In the genomic region with DNA sequence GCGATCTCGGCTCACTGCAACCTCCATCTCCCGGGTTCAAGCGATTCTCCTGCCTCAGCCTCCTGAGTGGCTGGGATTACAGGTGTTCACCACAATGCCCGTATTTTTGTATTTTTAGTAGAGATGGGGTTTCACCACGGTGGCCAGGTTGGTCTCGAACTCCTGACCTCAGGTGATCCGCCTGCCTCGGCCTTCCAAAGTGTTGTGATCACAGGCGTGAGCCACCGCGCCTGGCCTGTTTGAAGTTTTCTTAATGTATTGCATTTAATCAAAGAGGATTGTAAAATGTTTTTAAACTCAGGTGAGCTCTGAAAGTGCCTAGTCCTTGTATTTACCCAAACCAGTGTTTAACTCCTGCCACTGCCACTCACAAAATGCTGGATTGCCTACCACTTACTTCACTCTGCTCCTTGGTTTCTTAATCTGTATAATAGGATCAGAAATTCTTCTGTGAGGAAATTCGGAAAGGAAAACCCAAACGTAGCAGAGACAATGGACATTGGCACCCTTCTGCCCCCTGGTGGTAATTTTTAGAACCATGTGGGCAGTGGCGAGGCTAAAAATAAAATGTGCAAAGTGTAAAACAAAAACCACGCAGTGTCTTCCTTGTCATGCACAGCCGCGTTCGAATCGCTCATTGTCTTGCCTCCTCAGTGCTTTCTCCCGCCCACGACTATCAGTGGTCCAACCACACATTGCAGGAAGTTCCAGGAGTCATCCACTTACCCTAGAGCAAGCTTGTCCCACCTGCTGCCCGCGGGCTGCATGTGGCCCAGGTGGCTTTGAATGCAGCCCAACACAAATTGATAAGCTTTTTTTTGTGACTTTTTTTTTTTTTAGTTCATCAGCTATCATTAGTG, we compare ENCODE assay signal across 7 cellular contexts. TPM values are rescaled to one million over a fixed set of nuclear protein-coding genes. Genes with fewer than 3 reads are reported as not detected.
DNase-seq lines count a peak whose midpoint lies in the region; ATAC-seq, FAIRE-seq and TF ChIP-seq lines count a peak whose summit lies in the region.

No MANE protein-coding gene starts in this region.

- TF ChIP-seq CTCF in GM12874 (IDR thresholded peaks at IDR 0.05; ENCODE audit: insufficient read depth, low read depth, low read length) (peak; percentile 68), astrocyte (IDR thresholded peaks at IDR 0.05; ENCODE audit: insufficient read depth, low read depth, low read length) (peak; percentile 89)

- H3K27me3 ChIP-seq in astrocyte (ENCODE audit: insufficient read depth, low read length) (peaks cover 9% of the 10 kb centered on the region), iPS DF 6.9 (ENCODE audit: control insufficient read depth, insufficient read depth, low read length) (no peaks in the 10 kb centered on the region)

- DNase-seq in NCI-H1105 treated with DMSO at 0.1 percent for 48 hours (lab: John Stamatoyannopoulos, UW) (peak; percentile 77), T-helper 1 cell (peak in 4 of 5 donors; percentile 31 to 68 (median 52)), astrocyte (ENCODE audit: low read depth) (peak; percentile 14), iPS DF 6.9 (ENCODE audit: low read depth, low spot score) (peak; percentile 31)
- peak; percentile 48 for DNase-seq in stimulated activated CD4-positive, alpha-beta T cell treated with anti-CD3 and anti-CD28 coated beads, Interleukin-12 subunit alpha, Interleukin-12 subunit beta, amount 100 ng/mL, for 4 hours

- H3K4me3 ChIP-seq in astrocyte (ENCODE audit: insufficient read depth, low read depth, low read length) (no peak overlapping the region), iPS DF 6.9 (ENCODE audit: low read length) (no peak overlapping the region)

- peak overlapping the region; percentile 34 for H3K4me2 ChIP-seq in astrocyte (ENCODE audit: low read length)

- H2AFZ ChIP-seq in astrocyte (ENCODE audit: low read depth, low read length) = peak overlapping the region; percentile 38

- no peaks in the 10 kb centered on the region for H3K79me2 ChIP-seq in astrocyte (ENCODE audit: insufficient read depth, low read length)

- peaks cover 4% of the 10 kb centered on the region for H3K27me3 Mint-ChIP-seq in astrocyte (ENCODE audit: low read depth, unreplicated experiment)

- no peak overlapping the region for H3K27ac Mint-ChIP-seq in astrocyte (ENCODE audit: unreplicated experiment)

- peaks cover 6% of the 10 kb centered on the region for H3K4me1 Mint-ChIP-seq in astrocyte (ENCODE audit: low read depth, unreplicated experiment)

- peak; percentile 77 for ATAC-seq in HG02623 (IDR thresholded peaks at IDR 0.05; ENCODE audit: unreplicated experiment)

- no peak overlapping the region for H3K9ac ChIP-seq in astrocyte (ENCODE audit: low read length)

- no peak overlapping the region for H3K4me3 Mint-ChIP-seq in astrocyte (ENCODE audit: unreplicated experiment)

- H3K36me3 ChIP-seq in astrocyte (ENCODE audit: insufficient read depth, low read length) (no peaks in the 10 kb centered on the region), iPS DF 6.9 (ENCODE audit: control insufficient read depth, insufficient read depth, low read length) (no peaks in the 10 kb centered on the region)

- no peak overlapping the region for H3K27ac ChIP-seq in astrocyte (ENCODE audit: low read depth, low read length)
- H3K27ac ChIP-seq in iPS DF 6.9 (ENCODE audit: low read length) = no peak overlapping the region

- no peaks in the 10 kb centered on the region for H3K36me3 Mint-ChIP-seq in astrocyte (ENCODE audit: low read depth, unreplicated experiment)

- no peaks in the 10 kb centered on the region for H3K4me1 ChIP-seq in astrocyte (ENCODE audit: insufficient read depth, low read length)
- 0 out of 2 replicates have a peak, but pooled peaks cover 1% of the 10 kb centered on the region for H3K4me1 ChIP-seq in iPS DF 6.9 (ENCODE audit: control insufficient read depth, insufficient read depth, low read length)

- H3K9me3 ChIP-seq in astrocyte (ENCODE audit: insufficient read depth, low read depth, low read length) (no peaks in the 10 kb centered on the region), iPS DF 6.9 (ENCODE audit: control insufficient read depth, insufficient read depth, low read length) (no peaks in the 10 kb centered on the region)

- H4K20me1 ChIP-seq in astrocyte (ENCODE audit: insufficient read depth, low read length) = no peaks in the 10 kb centered on the region

- no CpG with 5 or more reads among the region's 24 CpGs for WGBS in iPS DF 6.9 (ENCODE audit: insufficient coverage, insufficient read length)

- H3K9me3 Mint-ChIP-seq in astrocyte (ENCODE audit: unreplicated experiment) = no peaks in the 10 kb centered on the region

- FAIRE-seq in astrocyte (lab: Jason Lieb, UNC) = no peak

RNA-seq across cellular contexts. Expression of a gene that starts 27.3 kb away (rescaled TPM):
- 2.8 and 3.3 TPM in 2 replicates for total RNA-seq in astrocyte

RNA-seq across cellular contexts. Expression of a gene that starts 27.4 kb away (rescaled TPM):
- 13.9 and 18.9 TPM in 2 replicates for total RNA-seq in astrocyte

RNA-seq across cellular contexts. Expression of a gene that starts 45.3 kb away (rescaled TPM):
- total RNA-seq in astrocyte = not detected in 2 replicates

RNA-seq across cellular contexts. Expression of a gene that starts 54.9 kb away (rescaled TPM):
- 112 and 124 TPM in 2 replicates for total RNA-seq in astrocyte

Comparison
In these comparisons a context has a peak if more than half of its experiments do, and no peak if none do; other contexts are left out.
1. DNase-seq: peak in every context shown above with its lines; median percentile 77 in NCI-H1105 treated with DMSO at 0.1 percent for 48 hours; 52 in T-helper 1 cell; 48 in stimulated activated CD4-positive, alpha-beta T cell treated with anti-CD3 and anti-CD28 coated beads, Interleukin-12 subunit alpha, Interleukin-12 subunit beta, amount 100 ng/mL, for 4 hours; 31 in iPS DF 6.9; 14 in astrocyte.